ENCODE assay signal across 8 cellular contexts in the genomic region with DNA sequence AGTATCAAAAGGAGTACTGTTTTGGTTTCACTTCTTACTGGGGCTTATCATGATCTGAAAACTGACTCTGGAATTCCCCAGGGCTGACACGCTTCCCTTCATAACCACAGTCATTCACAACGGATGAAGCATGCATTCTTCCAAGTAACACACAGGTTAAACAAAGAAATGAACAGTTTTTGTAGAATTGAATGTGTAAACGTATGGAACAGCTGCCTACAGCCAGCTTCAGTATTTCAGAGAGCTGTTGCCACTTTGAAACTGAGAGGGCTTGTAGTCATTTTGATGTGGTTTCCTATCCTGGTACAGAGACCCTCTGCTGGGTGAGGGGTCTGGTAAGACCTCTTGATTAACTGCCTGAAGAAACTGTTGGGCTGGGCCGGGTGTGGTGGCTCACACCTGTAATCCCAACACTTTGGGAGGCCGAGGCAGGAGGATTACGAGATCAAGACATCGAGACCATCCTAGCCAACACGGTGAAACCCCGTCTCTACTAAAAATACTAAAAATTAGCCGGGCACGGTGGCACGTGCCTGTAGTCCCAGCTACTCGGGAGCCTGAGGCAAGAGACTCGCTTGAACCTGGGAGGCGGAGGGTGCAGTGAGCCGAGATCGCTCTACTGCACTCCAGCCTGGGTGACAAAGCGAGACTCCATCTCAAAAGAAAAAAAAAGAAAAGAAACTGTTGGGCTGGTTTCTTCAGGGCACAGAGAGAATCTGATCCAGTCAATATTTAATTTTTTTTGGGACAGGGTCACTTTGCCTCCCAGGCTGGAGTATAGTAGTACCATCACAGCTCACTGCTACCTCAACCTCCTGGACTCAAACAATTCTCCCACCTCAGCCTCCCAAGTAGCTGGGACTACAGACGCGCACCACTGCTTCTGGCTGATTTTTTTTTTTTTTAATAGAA. TPM values are rescaled to one million over a fixed set of nuclear protein-coding genes. Genes with fewer than 3 reads are reported as not detected.
DNase-seq lines count a peak whose midpoint lies in the region; ATAC-seq and TF ChIP-seq lines count a peak whose summit lies in the region.

No MANE protein-coding gene starts in this region.

- peak; percentile 90 for DNase-seq in activated CD4-positive, alpha-beta T cell treated with anti-CD3 and anti-CD28 coated beads, Interleukin-2, amount 10 ng/mL, durations not matched to agents 24 days and 14 days
- DNase-seq in fibroblast of peridontal ligament (ENCODE audit: extremely low read depth), result peak; percentile 73
- peak; percentile 72 for DNase-seq in stimulated activated CD4-positive, alpha-beta T cell treated with anti-CD3 and anti-CD28 coated beads, Interleukin-4, amount 100 ng/mL, for 24 hours
- no peak for DNase-seq in thyroid gland
- no peak for DNase-seq in anterior cingulate cortex (lab: John Stamatoyannopoulos, UW)
- no peak for DNase-seq in uterus

- peaks cover 4% of the 10 kb centered on the region for H3K9me3 Mint-ChIP-seq in activated CD4-positive, alpha-beta T cell treated with anti-CD3 and anti-CD28 coated beads, Interleukin-2, amount 10 ng/mL, durations not matched to agents 24 days and 14 days

- ATAC-seq in GM18517 (IDR thresholded peaks at IDR 0.05; ENCODE audit: unreplicated experiment), result peak; percentile 31

- H3K36me3 Mint-ChIP-seq in activated CD4-positive, alpha-beta T cell treated with anti-CD3 and anti-CD28 coated beads, Interleukin-2, amount 10 ng/mL, durations not matched to agents 24 days and 14 days (ENCODE audit: low read depth), result peaks cover 61% of the 10 kb centered on the region

- H3K4me3 ChIP-seq in HUES64 (ENCODE audit: low read length), result peak overlapping the region; percentile 20; the same call in 1 of the 2 replicates
- no peak overlapping the region for H3K4me3 ChIP-seq in thyroid gland (replicated peaks in 1 of 3)
- no peak overlapping the region for H3K4me3 ChIP-seq in uterus

- no peaks in the 10 kb centered on the region for H3K36me3 ChIP-seq in HUES64 (ENCODE audit: insufficient read depth, low read length)
- no peaks in the 10 kb centered on the region for H3K36me3 ChIP-seq in thyroid gland
- H3K36me3 ChIP-seq in uterus, result no peaks in the 10 kb centered on the region

- intact Hi-C loops in activated CD4-positive, alpha-beta T cell treated with anti-CD3 and anti-CD28 coated beads, Interleukin-2, amount 10 ng/mL, durations not matched to agents 24 days and 14 days (cut with micrococcal nuclease), result loop anchor here (1.0 to 10.0 kb wide), 6 partner anchors 10 to 262 kb away; no protein-coding TSS in a partner anchor
- intact Hi-C loops in thyroid gland (cut with DNase I) (no loop called here), uterus (cut with DNase I; ENCODE audit: low total_unique reads) (no loop called here)

- peaks cover 71% of the 10 kb centered on the region for H3K4me1 Mint-ChIP-seq in activated CD4-positive, alpha-beta T cell treated with anti-CD3 and anti-CD28 coated beads, Interleukin-2, amount 10 ng/mL, durations not matched to agents 24 days and 14 days

- no peak for TF ChIP-seq CTCF in thyroid gland (IDR thresholded peaks at IDR 0.05)
- no peak for TF ChIP-seq CTCF in uterus (IDR thresholded peaks at IDR 0.05)

- peak overlapping the region; percentile 99 for H3K27ac Mint-ChIP-seq in activated CD4-positive, alpha-beta T cell treated with anti-CD3 and anti-CD28 coated beads, Interleukin-2, amount 10 ng/mL, durations not matched to agents 24 days and 14 days

- no peaks in the 10 kb centered on the region for H3K9me3 ChIP-seq in HUES64 (ENCODE audit: insufficient read depth, low read depth, low read length)
- no peaks in the 10 kb centered on the region for H3K9me3 ChIP-seq in thyroid gland
- H3K9me3 ChIP-seq in uterus, result no peaks in the 10 kb centered on the region

- H3K27me3 Mint-ChIP-seq in activated CD4-positive, alpha-beta T cell treated with anti-CD3 and anti-CD28 coated beads, Interleukin-2, amount 10 ng/mL, durations not matched to agents 24 days and 14 days, result no peaks in the 10 kb centered on the region

- 87% methylated on average over 20 of the region's 20 CpGs for WGBS in HUES64
- 75 to 78% methylated on average over 20 of the region's 20 CpGs for WGBS in thyroid gland, 2 donors

- no peak overlapping the region for H3K9ac ChIP-seq in HUES64 (ENCODE audit: low read depth, low read length)

- peaks cover 64% of the 10 kb centered on the region for H3K4me1 ChIP-seq in HUES64 (ENCODE audit: insufficient read depth, low read length)
- peaks cover 0 to 17% of the 10 kb centered on the region in 2 donors for H3K4me1 ChIP-seq in thyroid gland
- H3K4me1 ChIP-seq in uterus, result peaks cover 0 to 10% of the 10 kb centered on the region in 2 donors

- TF ChIP-seq POLR2A in thyroid gland (IDR thresholded peaks at IDR 0.05), result no peak
- TF ChIP-seq POLR2A in uterus (IDR thresholded peaks at IDR 0.05), result no peak

- peak overlapping the region; percentile 93 for H3K4me3 Mint-ChIP-seq in activated CD4-positive, alpha-beta T cell treated with anti-CD3 and anti-CD28 coated beads, Interleukin-2, amount 10 ng/mL, durations not matched to agents 24 days and 14 days

- H3K27me3 ChIP-seq in HUES64 (ENCODE audit: insufficient read depth, low read length), result peaks cover 13% of the 10 kb centered on the region; the same call in 1 of the 2 replicates
- no peaks in the 10 kb centered on the region for H3K27me3 ChIP-seq in thyroid gland
- peaks cover 4 to 8% of the 10 kb centered on the region in 2 donors for H3K27me3 ChIP-seq in uterus

- H3K27ac ChIP-seq in HUES64 (ENCODE audit: low read depth, low read length) (no peak overlapping the region), thyroid gland (no peak overlapping the region), uterus (no peak overlapping the region)

RNA-seq across cellular contexts. Expression of a gene that starts 4.7 kb away (rescaled TPM):
- 59.2 TPM for polyA plus RNA-seq in HUES64 (2013, experiment 1 of 2)
- polyA plus RNA-seq in HUES64 (2013, experiment 2 of 2), result 66.1 TPM
- total RNA-seq in activated CD4-positive, alpha-beta T cell treated with anti-CD3 and anti-CD28 coated beads, Interleukin-2, amount 10 ng/mL, durations not matched to agents 24 days and 14 days, result 67.8 and 68.7 TPM in 2 replicates
- 1 to 10 TPM in 2 of 4 donors, under 1 TPM in 2; 0.33 to 1.4 (median 0.98) TPM for total RNA-seq in thyroid gland
- total RNA-seq in uterus, result 1 to 10 TPM in 3 of 4 donors, not detected in 1; 3.6 to 6.2 (median 4.1) TPM

RNA-seq across cellular contexts. Expression of a gene that starts 43.8 kb away (rescaled TPM):
- polyA plus RNA-seq in HUES64 (2013, experiment 1 of 2), result 947 TPM
- polyA plus RNA-seq in HUES64 (2013, experiment 2 of 2), result 1,093 TPM
- 862 and 873 TPM in 2 replicates for total RNA-seq in activated CD4-positive, alpha-beta T cell treated with anti-CD3 and anti-CD28 coated beads, Interleukin-2, amount 10 ng/mL, durations not matched to agents 24 days and 14 days
- total RNA-seq in thyroid gland (100 to 1,000 TPM; 192 to 303 (median 239) TPM), uterus (100 to 1,000 TPM; 100 to 464 (median 207) TPM)

RNA-seq across cellular contexts. Expression of a gene that starts 44.8 kb away (rescaled TPM):
- polyA plus RNA-seq in HUES64 (2013, experiment 1 of 2), result 231 TPM
- 241 TPM for polyA plus RNA-seq in HUES64 (2013, experiment 2 of 2)
- 307 and 313 TPM in 2 replicates for total RNA-seq in activated CD4-positive, alpha-beta T cell treated with anti-CD3 and anti-CD28 coated beads, Interleukin-2, amount 10 ng/mL, durations not matched to agents 24 days and 14 days
- total RNA-seq in thyroid gland (10 to 100 TPM; 41.6 to 72.3 (median 55.6) TPM), uterus (100 to 1,000 TPM in 2 of 4 donors, 10 to 100 TPM in 2; 30.5 to 178 (median 88.1) TPM)

Comparison
In these comparisons a context has a peak if more than half of its experiments do, and no peak if none do; other contexts are left out.
1. DNase-seq: peak in activated CD4-positive, alpha-beta T cell treated with anti-CD3 and anti-CD28 coated beads, Interleukin-2, amount 10 ng/mL, durations not matched to agents 24 days and 14 days (single experiment), fibroblast of peridontal ligament (single experiment) and stimulated activated CD4-positive, alpha-beta T cell treated with anti-CD3 and anti-CD28 coated beads, Interleukin-4, amount 100 ng/mL, for 24 hours (single experiment); none in thyroid gland (0 of 2), anterior cingulate cortex (0 of 58) and uterus (0 of 2).